ENCODE assay signal across 10 cellular contexts in genomic region chr16:8957509-8958157, GRCh38. TPM values are rescaled to one million over a fixed set of nuclear protein-coding genes. Genes with fewer than 3 reads are reported as not detected.
DNase-seq lines count a peak whose midpoint lies in the region; ATAC-seq and TF ChIP-seq lines count a peak whose summit lies in the region.
"Had no signal": no experiment of that assay in that cellular context is flagged by ENCODE, and none has a peak within 500 bp of the region (broad histone marks: within the 10 kb centered on the region; RNA-seq: fewer than 3 reads in every experiment).

No MANE protein-coding gene starts in this region.

- TF ChIP-seq POLR2A in sigmoid colon (IDR thresholded peaks at IDR 0.05) = no peak

- peaks cover 73% of the 10 kb centered on the region for H4K20me1 ChIP-seq in OCI-LY7 (ENCODE audit: insufficient read depth, low read length)

- intact Hi-C loops in OCI-LY7 (cut with micrococcal nuclease; ENCODE audit: unreplicated experiment) = no loop called here
- intact Hi-C loops in sigmoid colon (cut with DNase I) = no loop called here

- no TSS peak for BruUV-seq in OCI-LY7 (replicated peaks; lab: Mats Ljungman, UMichigan)

- 12 to 52% methylated on average over 9 of the region's 9 CpGs for WGBS in sigmoid colon, 2 donors

- no peak for TF ChIP-seq CTCF in GM12875 (IDR thresholded peaks at IDR 0.05; ENCODE audit: borderline replicate concordance, insufficient read depth, low read depth, low read length)
- TF ChIP-seq CTCF in OCI-LY7 (conservative IDR thresholded peaks at IDR 0.05; ENCODE audit: low read length) = no peak
- TF ChIP-seq CTCF in sigmoid colon (IDR thresholded peaks at IDR 0.05) = no peak
- TF ChIP-seq CTCF in GM13977 (IDR thresholded peaks at IDR 0.05; ENCODE audit: extremely low read depth, insufficient read depth, missing control alignments) = no peak

- no peak for ATAC-seq in HG02970 (IDR thresholded peaks at IDR 0.05; ENCODE audit: low FRiP score, unreplicated experiment)

- no peaks in the 10 kb centered on the region for H3K9me2 ChIP-seq in OCI-LY7 (ENCODE audit: insufficient read depth, low read length)

- DNase-seq in OCI-LY7 (ENCODE audit: low spot score) (no peak), sigmoid colon (peak; percentile 10), GM13977 (ENCODE audit: low spot score) (no peak)
- no peak for DNase-seq in effector memory CD4-positive, alpha-beta T cell
- no peak for DNase-seq in stimulated activated naive CD4-positive, alpha-beta T cell (lab: John Stamatoyannopoulos, UW)
- DNase-seq: activated gamma-delta T cell had no signal

- H3K4me3 ChIP-seq in GM12875 (ENCODE audit: low read depth, low read length) (peak overlapping the region; percentile 11), OCI-LY7 (ENCODE audit: low read depth, low read length, poor library complexity, severe bottlenecking) (peak overlapping the region; percentile 16), sigmoid colon (no peak overlapping the region)
- H3K4me3 ChIP-seq in effector memory CD4-positive, alpha-beta T cell (ENCODE audit: insufficient read depth, low read depth, low read length, poor library complexity, severe bottlenecking) = peak overlapping the region; percentile 36
- H3K4me3 ChIP-seq: lung, testis had no signal

- in situ Hi-C loops in GM13977 (cut with MboI; ENCODE audit: low pct_unique_long_range_greater_than_20kb, low sequenced_read_pairs, unreplicated experiment) = no loop called here

- no peak overlapping the region for H2AFZ ChIP-seq in OCI-LY7 (ENCODE audit: low read length)

- CTCF ChIA-PET in OCI-LY7 (lab: Charles Lee; ENCODE audit: unreplicated experiment) = no interaction called here

- H3K9me3 ChIP-seq in OCI-LY7 (ENCODE audit: low read length) (no peaks in the 10 kb centered on the region), sigmoid colon (no peaks in the 10 kb centered on the region)
- no peaks in the 10 kb centered on the region for H3K9me3 ChIP-seq in effector memory CD4-positive, alpha-beta T cell (ENCODE audit: control insufficient read depth, low read length)
- H3K9me3 ChIP-seq: testis had no signal

- H3K36me3 ChIP-seq in OCI-LY7 (ENCODE audit: insufficient read depth, low read length) = no peaks in the 10 kb centered on the region; the same call in 1 of the 2 replicates
- H3K36me3 ChIP-seq in effector memory CD4-positive, alpha-beta T cell (ENCODE audit: control insufficient read depth, insufficient read depth, low read length) = no peaks in the 10 kb centered on the region
- no peaks in the 10 kb centered on the region for H3K36me3 ChIP-seq in sigmoid colon

- H3K27ac ChIP-seq in OCI-LY7 (ENCODE audit: low read depth, low read length, poor library complexity, severe bottlenecking) = no peak overlapping the region
- peak overlapping the region; percentile 59 for H3K27ac ChIP-seq in effector memory CD4-positive, alpha-beta T cell (ENCODE audit: insufficient read depth, low read length, poor library complexity, severe bottlenecking)
- peak overlapping the region; percentile 11 to 83 (median 51) for H3K27ac ChIP-seq in sigmoid colon

- H3K4me1 ChIP-seq in OCI-LY7 (ENCODE audit: insufficient read depth, low read length, poor library complexity, severe bottlenecking) = peaks cover 62% of the 10 kb centered on the region
- peaks cover 73% of the 10 kb centered on the region for H3K4me1 ChIP-seq in effector memory CD4-positive, alpha-beta T cell (ENCODE audit: control insufficient read depth, insufficient read depth, low read length, poor library complexity, severe bottlenecking)
- peaks cover 0 to 94% (median 92%) of the 10 kb centered on the region in 4 donors for H3K4me1 ChIP-seq in sigmoid colon

- POLR2A ChIA-PET in OCI-LY7 (lab: Charles Lee) = no interaction called here

- peak overlapping the region; percentile 97 for H3K4me2 ChIP-seq in OCI-LY7 (ENCODE audit: low read length)

- peaks cover 80% of the 10 kb centered on the region for H3K79me2 ChIP-seq in OCI-LY7 (ENCODE audit: insufficient read depth, low read depth, low read length)

- no peaks in the 10 kb centered on the region for H3K27me3 ChIP-seq in effector memory CD4-positive, alpha-beta T cell (replicated peaks; ENCODE audit: control insufficient read depth, insufficient read depth, low read length, poor library complexity, severe bottlenecking)
- H3K27me3 ChIP-seq in sigmoid colon = no peaks in the 10 kb centered on the region
- H3K27me3 ChIP-seq: testis had no signal

- TF ChIP-seq EP300 in sigmoid colon (IDR thresholded peaks at IDR 0.05) = no peak

RNA-seq across cellular contexts. Expression of gene USP7, which starts 6.1 kb away (rescaled TPM):
- total RNA-seq in OCI-LY7 (2014; rRNA removed; shearing (Covaris generic)) = 46.4 and 61.5 TPM in 2 replicates
- total RNA-seq in OCI-LY7 (2022) (127 and 132 TPM in 2 replicates), sigmoid colon (10 to 100 TPM; 64.9 to 84.5 (median 80.5) TPM)
- polyA plus RNA-seq in sigmoid colon = 10 to 100 TPM; 28.8 to 46.1 (median 28.9) TPM

Comparison
In these comparisons a context has a peak if more than half of its experiments do, and no peak if none do; other contexts are left out.
1. H3K4me3 ChIP-seq: peak in GM12875 (single experiment), OCI-LY7 (single experiment) and effector memory CD4-positive, alpha-beta T cell (single experiment); none in sigmoid colon (0 of 4).